19 cellular contexts compared by ENCODE assay signal in genomic region chr12:110686294-110686903, GRCh38. TPM values are rescaled to one million over a fixed set of nuclear protein-coding genes. Genes with fewer than 3 reads are reported as not detected.
DNase-seq lines count a peak whose midpoint lies in the region; ATAC-seq and TF ChIP-seq lines count a peak whose summit lies in the region.
"Had no signal": no experiment of that assay in that cellular context is flagged by ENCODE, and none has a peak within 500 bp of the region (broad histone marks: within the 10 kb centered on the region; RNA-seq: fewer than 3 reads in every experiment).

No MANE protein-coding gene starts in this region.

- H3K27ac ChIP-seq in BLaER1 treated with 17β-estradiol and CSF1 and Interleukin-3, amounts not matched to agents 10 nM and 100 nM = peak overlapping the region in 5 of 11 experiments; percentile 35 to 95 (median 89); a peak in 5 of 22 replicates
- H3K27ac ChIP-seq in A673 (ENCODE audit: low read depth, low read length, poor library complexity, severe bottlenecking) = no peak overlapping the region
- H3K27ac ChIP-seq: heart left ventricle, HL-60, SK-N-MC had no signal

- TF ChIP-seq CTCF in GM12865 (IDR thresholded peaks at IDR 0.05; ENCODE audit: insufficient read depth, low read depth, low read length, missing control alignments) (no peak), A673 (conservative IDR thresholded peaks at IDR 0.05; ENCODE audit: low read depth, low read length) (no peak), GM13976 (IDR thresholded peaks at IDR 0.05; ENCODE audit: borderline replicate concordance, control extremely low read depth, extremely low read depth, insufficient read depth, missing control alignments) (no peak)

- no TSS peak for BruUV-seq in A673 (replicated peaks; lab: Mats Ljungman, UMichigan)

- peak overlapping the region in 9 of 10 experiments; percentile 69 to 91 (median 80); a peak in 16 of 20 replicates for H3K4me3 ChIP-seq in BLaER1 treated with 17β-estradiol and CSF1 and Interleukin-3, amounts not matched to agents 10 nM and 100 nM
- H3K4me3 ChIP-seq in GM12865 (ENCODE audit: low read depth, low read length) = peak overlapping the region; percentile 77
- H3K4me3 ChIP-seq in A673 (ENCODE audit: low read depth, low read length, poor library complexity, severe bottlenecking) = no peak overlapping the region
- H3K4me3 ChIP-seq: SK-N-MC had no signal

- peak overlapping the region; percentile 64 for H3K4me3 Mint-ChIP-seq in activated T-helper 1 cell treated with anti-CD3 and anti-CD28 coated beads, Interleukin-12 subunit alpha, Interleukin-12 subunit beta, Interleukin-2, Interleukin-4 antibody, amounts not matched to agents 30 ng/mL and 10 ng/mL and 1 ng/mL, durations not matched to agents 14 hours and 24 hours and 36 hours
- peak overlapping the region; percentile 73 for H3K4me3 Mint-ChIP-seq in natural killer cell treated with Interleukin-12 subunit alpha and Interleukin-12 subunit beta and Interleukin-15 and Interleukin-18, amount 100 ng/mL, for 72 hours

- intact Hi-C loops in activated T-helper 1 cell treated with anti-CD3 and anti-CD28 coated beads, Interleukin-12 subunit alpha, Interleukin-12 subunit beta, Interleukin-2, Interleukin-4 antibody, amounts not matched to agents 30 ng/mL and 10 ng/mL and 1 ng/mL, durations not matched to agents 14 hours and 24 hours and 36 hours (cut with micrococcal nuclease) = loop anchor here (5.0 kb wide), 1 partner anchor 184 kb away; the partner anchor contains the start of genes RAD9B and VPS29
- intact Hi-C loops in A673 (cut with micrococcal nuclease; ENCODE audit: unreplicated experiment) = no loop called here

- CTCF ChIA-PET in A673 (lab: Charles Lee) = no interaction called here

- peaks cover 18% of the 10 kb centered on the region for H3K36me3 Mint-ChIP-seq in activated T-helper 1 cell treated with anti-CD3 and anti-CD28 coated beads, Interleukin-12 subunit alpha, Interleukin-12 subunit beta, Interleukin-2, Interleukin-4 antibody, amounts not matched to agents 30 ng/mL and 10 ng/mL and 1 ng/mL, durations not matched to agents 14 hours and 24 hours and 36 hours (ENCODE audit: low read depth)
- no peaks in the 10 kb centered on the region for H3K36me3 Mint-ChIP-seq in natural killer cell treated with Interleukin-12 subunit alpha and Interleukin-12 subunit beta and Interleukin-15 and Interleukin-18, amount 100 ng/mL, for 72 hours

- H3K4me2 ChIP-seq in BLaER1 treated with 17β-estradiol and CSF1 and Interleukin-3, amounts not matched to agents 10 nM and 100 nM = peak overlapping the region; percentile 93 to 100 (median 99)

- in situ Hi-C loops in GM13976 (cut with MboI; ENCODE audit: low sequenced_read_pairs, unreplicated experiment) = no loop called here

- H3K4me1 ChIP-seq in BLaER1 treated with 17β-estradiol and CSF1 and Interleukin-3, amounts not matched to agents 10 nM and 100 nM = peaks cover 61 to 71% (median 67%) of the 10 kb centered on the region in 10 experiments
- peaks cover 4% of the 10 kb centered on the region for H3K4me1 ChIP-seq in A673 (ENCODE audit: insufficient read depth, low read length, poor library complexity, severe bottlenecking)
- H3K4me1 ChIP-seq: Caco-2 had no signal

- H3K27ac Mint-ChIP-seq in activated T-helper 1 cell treated with anti-CD3 and anti-CD28 coated beads, Interleukin-12 subunit alpha, Interleukin-12 subunit beta, Interleukin-2, Interleukin-4 antibody, amounts not matched to agents 30 ng/mL and 10 ng/mL and 1 ng/mL, durations not matched to agents 14 hours and 24 hours and 36 hours = no peak overlapping the region
- peak overlapping the region in 1 of 2 donors; percentile 27 for H3K27ac Mint-ChIP-seq in natural killer cell treated with Interleukin-12 subunit alpha and Interleukin-12 subunit beta and Interleukin-15 and Interleukin-18, amount 100 ng/mL, for 72 hours
- H3K27ac Mint-ChIP-seq: H9 had no signal

- H3K9me3 ChIP-seq in BLaER1 treated with 17β-estradiol and CSF1 and Interleukin-3, amounts not matched to agents 10 nM and 100 nM (replicated peaks in 1 of 11) = peaks cover 0 to 25% (median 19%) of the 10 kb centered on the region in 11 experiments; a peak in 16 of 22 replicates
- no peaks in the 10 kb centered on the region for H3K9me3 ChIP-seq in A673 (ENCODE audit: low read depth, low read length, poor library complexity, severe bottlenecking)
- H3K9me3 ChIP-seq: Caco-2, heart left ventricle had no signal

- POLR2A ChIA-PET in A673 (lab: Charles Lee; ENCODE audit: low non-redundant PET) = no interaction called here

- no peak for ATAC-seq in natural killer cell treated with Interleukin-12 subunit alpha and Interleukin-12 subunit beta and Interleukin-15 and Interleukin-18, amount 100 ng/mL, for 72 hours
- ATAC-seq: heart left ventricle had no signal

- H3K36me3 ChIP-seq in BLaER1 treated with 17β-estradiol and CSF1 and Interleukin-3, amounts not matched to agents 10 nM and 100 nM = peaks cover 31 to 45% (median 43%) of the 10 kb centered on the region in 11 experiments
- no peaks in the 10 kb centered on the region for H3K36me3 ChIP-seq in A673 (ENCODE audit: insufficient read depth, low read length, poor library complexity, severe bottlenecking)

- peaks cover 50% of the 10 kb centered on the region for H3K4me1 Mint-ChIP-seq in activated T-helper 1 cell treated with anti-CD3 and anti-CD28 coated beads, Interleukin-12 subunit alpha, Interleukin-12 subunit beta, Interleukin-2, Interleukin-4 antibody, amounts not matched to agents 30 ng/mL and 10 ng/mL and 1 ng/mL, durations not matched to agents 14 hours and 24 hours and 36 hours (ENCODE audit: low read depth)
- peaks cover 29 to 51% of the 10 kb centered on the region in 2 donors for H3K4me1 Mint-ChIP-seq in natural killer cell treated with Interleukin-12 subunit alpha and Interleukin-12 subunit beta and Interleukin-15 and Interleukin-18, amount 100 ng/mL, for 72 hours (ENCODE audit: low read depth in 2 of 2)

- DNase-seq in GM12865 (ENCODE audit: low read depth) (peak; percentile 51), A673 (ENCODE audit: low spot score) (no peak), GM13976 (ENCODE audit: low spot score) (no peak), UCSD-AML1 (lab: John Stamatoyannopoulos, UW; ENCODE audit: unreplicated experiment) (no peak)
- DNase-seq in activated T-helper 1 cell treated with anti-CD3 and anti-CD28 coated beads, Interleukin-12 subunit alpha, Interleukin-12 subunit beta, Interleukin-2, Interleukin-4 antibody, amounts not matched to agents 30 ng/mL and 10 ng/mL and 1 ng/mL, durations not matched to agents 14 hours and 24 hours and 36 hours (ENCODE audit: low spot score) = no peak
- DNase-seq in natural killer cell treated with Interleukin-12 subunit alpha and Interleukin-12 subunit beta and Interleukin-15 and Interleukin-18, amount 100 ng/mL, for 72 hours (ENCODE audit: low spot score) = no peak
- no peak for DNase-seq in stimulated activated CD4-positive, alpha-beta T cell treated with anti-CD3 and anti-CD28 coated beads, Interleukin-4, amount 100 ng/mL, for 4 hours
- DNase-seq: amygdala; Caco-2; central memory CD4-positive, alpha-beta T cell; effector CD8-positive, alpha-beta T cell; EL; H9; heart left ventricle; KBM-7; NCI-H1092 had no signal

- peaks cover 0 to 23% (median 5%) of the 10 kb centered on the region in 11 experiments; a peak in 9 of 22 replicates for H4K20me1 ChIP-seq in BLaER1 treated with 17β-estradiol and CSF1 and Interleukin-3, amounts not matched to agents 10 nM and 100 nM

- no peaks in the 10 kb centered on the region for H3K27me3 ChIP-seq in BLaER1 treated with 17β-estradiol and CSF1 and Interleukin-3, amounts not matched to agents 10 nM and 100 nM
- H3K27me3 ChIP-seq in A673 (replicated peaks; ENCODE audit: insufficient read depth, low read depth, low read length, poor library complexity) = no peaks in the 10 kb centered on the region
- H3K27me3 ChIP-seq: heart left ventricle had no signal

- H3K9me3 Mint-ChIP-seq in activated T-helper 1 cell treated with anti-CD3 and anti-CD28 coated beads, Interleukin-12 subunit alpha, Interleukin-12 subunit beta, Interleukin-2, Interleukin-4 antibody, amounts not matched to agents 30 ng/mL and 10 ng/mL and 1 ng/mL, durations not matched to agents 14 hours and 24 hours and 36 hours = no peaks in the 10 kb centered on the region
- no peaks in the 10 kb centered on the region for H3K9me3 Mint-ChIP-seq in natural killer cell treated with Interleukin-12 subunit alpha and Interleukin-12 subunit beta and Interleukin-15 and Interleukin-18, amount 100 ng/mL, for 72 hours

- H3K27me3 Mint-ChIP-seq in activated T-helper 1 cell treated with anti-CD3 and anti-CD28 coated beads, Interleukin-12 subunit alpha, Interleukin-12 subunit beta, Interleukin-2, Interleukin-4 antibody, amounts not matched to agents 30 ng/mL and 10 ng/mL and 1 ng/mL, durations not matched to agents 14 hours and 24 hours and 36 hours (ENCODE audit: insufficient read depth) = peaks cover 7% of the 10 kb centered on the region
- peaks cover 0 to 3% of the 10 kb centered on the region in 2 donors for H3K27me3 Mint-ChIP-seq in natural killer cell treated with Interleukin-12 subunit alpha and Interleukin-12 subunit beta and Interleukin-15 and Interleukin-18, amount 100 ng/mL, for 72 hours

- peak overlapping the region; percentile 35 to 93 (median 89); a peak in 16 of 22 replicates for H3K9ac ChIP-seq in BLaER1 treated with 17β-estradiol and CSF1 and Interleukin-3, amounts not matched to agents 10 nM and 100 nM

RNA-seq across cellular contexts. Expression of gene HVCN1, which starts 2.5 kb away (rescaled TPM):
- 13.8 and 16.7 TPM in 2 replicates for total RNA-seq in activated T-helper 1 cell treated with anti-CD3 and anti-CD28 coated beads, Interleukin-12 subunit alpha, Interleukin-12 subunit beta, Interleukin-2, Interleukin-4 antibody, amounts not matched to agents 30 ng/mL and 10 ng/mL and 1 ng/mL, durations not matched to agents 14 hours and 24 hours and 36 hours
- total RNA-seq in natural killer cell treated with Interleukin-12 subunit alpha and Interleukin-12 subunit beta and Interleukin-15 and Interleukin-18, amount 100 ng/mL, for 72 hours = 1 to 10 TPM in 1 of 2 donors, under 1 TPM in 1; 1.00 to 3.3 TPM
- total RNA-seq in A673 (2021) = 1.0 and 1.1 TPM in 2 replicates

RNA-seq across cellular contexts. Expression of gene PPP1CC, which starts 56.3 kb away (rescaled TPM):
- 449 and 469 TPM in 2 replicates for total RNA-seq in activated T-helper 1 cell treated with anti-CD3 and anti-CD28 coated beads, Interleukin-12 subunit alpha, Interleukin-12 subunit beta, Interleukin-2, Interleukin-4 antibody, amounts not matched to agents 30 ng/mL and 10 ng/mL and 1 ng/mL, durations not matched to agents 14 hours and 24 hours and 36 hours
- total RNA-seq in natural killer cell treated with Interleukin-12 subunit alpha and Interleukin-12 subunit beta and Interleukin-15 and Interleukin-18, amount 100 ng/mL, for 72 hours = 100 to 1,000 TPM; 140 to 143 TPM
- total RNA-seq in A673 (2021) = 268 and 274 TPM in 2 replicates
